20 cellular contexts compared by ENCODE assay signal in genomic region chr6:107323133-107323785, GRCh38.
DNase-seq lines count a peak whose midpoint lies in the region; ATAC-seq and TF ChIP-seq lines count a peak whose summit lies in the region.
"Had no signal": no experiment of that assay in that cellular context is flagged by ENCODE, and none has a peak within 500 bp of the region (broad histone marks: within the 10 kb centered on the region; RNA-seq: fewer than 3 reads in every experiment).

No MANE protein-coding gene starts in this region.

- H3K9me3 ChIP-seq in H9 (ENCODE audit: control insufficient read depth, low read depth, low read length): no peaks in the 10 kb centered on the region
- no peaks in the 10 kb centered on the region for H3K9me3 ChIP-seq in fibroblast of lung (ENCODE audit: control insufficient read depth, insufficient read depth, low read depth, low read length)
- H3K9me3 ChIP-seq in prostate gland: no peaks in the 10 kb centered on the region
- H3K9me3 ChIP-seq in mammary epithelial cell (replicated peaks; ENCODE audit: insufficient read depth, low read length): no peaks in the 10 kb centered on the region

- no peak overlapping the region for H3K4ac ChIP-seq in H9 (ENCODE audit: low read depth, low read length)

- no peak overlapping the region for H2BK20ac ChIP-seq in H9 (ENCODE audit: low read depth, low read length, poor library complexity, severe bottlenecking)

- H3K4me1 ChIP-seq in H9 (ENCODE audit: insufficient read depth, low read length): no peaks in the 10 kb centered on the region
- peaks cover 7% of the 10 kb centered on the region for H3K4me1 ChIP-seq in fibroblast of lung (ENCODE audit: control insufficient read depth, extremely low read depth, insufficient read depth, low read length)
- peaks cover 4% of the 10 kb centered on the region for H3K4me1 ChIP-seq in prostate gland (replicated peaks)
- H3K4me1 ChIP-seq in mammary epithelial cell (ENCODE audit: insufficient read depth, low read length): peaks cover 5% of the 10 kb centered on the region
- H3K4me1 ChIP-seq: BLaER1 treated with 17β-estradiol and CSF1 and Interleukin-3, amounts not matched to agents 10 nM and 100 nM had no signal

- in situ Hi-C loops in mammary epithelial cell (cut with MboI; ENCODE audit: low sequenced_read_pairs in 2 of 2): no loop called here

- no peaks in the 10 kb centered on the region for H3K79me1 ChIP-seq in H9 (ENCODE audit: insufficient read depth, low read depth, low read length, poor library complexity, severe bottlenecking)

- WGBS in H9 (ENCODE audit: extremely low coverage, insufficient read length, low lambda C conversion rate): no CpG with 5 or more reads among the region's 1 CpG
- WGBS in prostate gland: 96% methylated on average over 1 of the region's 1 CpG
- WGBS in mammary epithelial cell (ENCODE audit: low coverage, missing lambda C conversion rate): 39% methylated on average over 1 of the region's 1 CpG

- H4K91ac ChIP-seq in H9 (ENCODE audit: insufficient read length, low read depth, low read length): no peak overlapping the region

- H3K18ac ChIP-seq in H9 (ENCODE audit: insufficient read length, low read depth, low read length): no peak overlapping the region

- H2BK5ac ChIP-seq in H9 (ENCODE audit: insufficient read length, low read length): no peak overlapping the region

- no peak overlapping the region for H4K5ac ChIP-seq in H9 (ENCODE audit: insufficient read length, low read depth, low read length)

- BruUV-seq in mammary epithelial cell (replicated peaks; lab: Mats Ljungman, UMichigan): no TSS peak

- no peak overlapping the region for H3K14ac ChIP-seq in H9 (ENCODE audit: insufficient read depth, low read length)

- H3K27ac Mint-ChIP-seq in H9: no peak overlapping the region
- H3K27ac Mint-ChIP-seq in WTC11: peak overlapping the region; percentile 48; the same call in 1 of the 2 replicates
- peak overlapping the region; percentile 40 for H3K27ac Mint-ChIP-seq in stimulated activated effector memory CD8-positive, alpha-beta T cell treated with anti-CD3 and anti-CD28 coated beads, Interleukin-12 subunit alpha, Interleukin-12 subunit beta, amount 100 ng/mL, for 72 hours
- H3K27ac Mint-ChIP-seq: activated CD8-positive, alpha-beta T cell treated with anti-CD3 and anti-CD28 coated beads, Interleukin-2, amount 10 ng/mL, durations not matched to agents 7 days and 5 days had no signal

- no peak overlapping the region for H3K56ac ChIP-seq in H9 (ENCODE audit: insufficient read length, low read depth, low read length)

- ATAC-seq in WTC11: no peak
- ATAC-seq in stimulated activated effector memory CD8-positive, alpha-beta T cell treated with anti-CD3 and anti-CD28 coated beads, Interleukin-12 subunit alpha, Interleukin-12 subunit beta, amount 100 ng/mL, for 72 hours: no peak
- ATAC-seq: activated CD8-positive, alpha-beta T cell treated with anti-CD3 and anti-CD28 coated beads, Interleukin-2, amount 10 ng/mL, durations not matched to agents 7 days and 5 days; foreskin keratinocyte had no signal

- H2BK12ac ChIP-seq in H9 (ENCODE audit: insufficient read length, low read depth, low read length): no peak overlapping the region

- POLR2A ChIA-PET in WTC11 (lab: Charles Lee): no interaction called here

- H3K36me3 ChIP-seq in fibroblast of lung (ENCODE audit: control insufficient read depth, insufficient read depth, low read length) (no peaks in the 10 kb centered on the region), prostate gland (no peaks in the 10 kb centered on the region), mammary epithelial cell (ENCODE audit: insufficient read depth, low read length) (no peaks in the 10 kb centered on the region)

- CTCF ChIA-PET in WTC11 (lab: Charles Lee): interaction anchor here (0.8 kb wide), 1 partner anchor 136 kb away, joined by 3 read pairs; the partner anchor contains the start of gene PDSS2
- CTCF ChIA-PET in mammary epithelial cell (lab: Charles Lee; ENCODE audit: low non-redundant PET): no interaction called here

- H3K23ac ChIP-seq in H9 (ENCODE audit: insufficient read length, low read depth, low read length): no peak overlapping the region

- no peak for TF ChIP-seq POLR2A in prostate gland (IDR thresholded peaks at IDR 0.05)

- no peak overlapping the region for H3K4me2 ChIP-seq in H9 (ENCODE audit: insufficient read depth, insufficient read length, low read length)
- no peak overlapping the region for H3K4me2 ChIP-seq in fibroblast of lung (ENCODE audit: extremely low read depth, insufficient read depth, low read length)
- H3K4me2 ChIP-seq in mammary epithelial cell (ENCODE audit: insufficient read depth, low read depth, low read length): no peak overlapping the region
- H3K4me2 ChIP-seq: BLaER1 treated with 17β-estradiol and CSF1 and Interleukin-3, amounts not matched to agents 10 nM and 100 nM had no signal

- H3K27me3 Mint-ChIP-seq in H9 (ENCODE audit: low read depth) (no peaks in the 10 kb centered on the region), WTC11 (ENCODE audit: low read depth) (no peaks in the 10 kb centered on the region)

- no peak overlapping the region for H2AFZ ChIP-seq in H9 (ENCODE audit: low read length)
- H2AFZ ChIP-seq in fibroblast of lung (ENCODE audit: low read length): no peak overlapping the region
- H2AFZ ChIP-seq in mammary epithelial cell (ENCODE audit: low read depth, low read length): no peak overlapping the region

- H3K79me2 ChIP-seq in H9 (ENCODE audit: insufficient read depth, low read length) (no peaks in the 10 kb centered on the region), fibroblast of lung (ENCODE audit: control insufficient read depth, insufficient read depth, low read length) (no peaks in the 10 kb centered on the region), mammary epithelial cell (ENCODE audit: insufficient read depth, low read length) (no peaks in the 10 kb centered on the region)

- dilution Hi-C loops in mammary epithelial cell (cut with HindIII; ENCODE audit: low sequenced_read_pairs): no loop called here

- no peak overlapping the region for H3T11ph ChIP-seq in H9 (ENCODE audit: low read length)

- H2AK5ac ChIP-seq in H9 (ENCODE audit: insufficient read length, low read length): no peak overlapping the region

- H2BK15ac ChIP-seq in H9 (ENCODE audit: low read depth, low read length): no peak overlapping the region

- no peak overlapping the region for H2BK120ac ChIP-seq in H9 (ENCODE audit: low read depth, low read length, poor library complexity, severe bottlenecking)

- H3K4me3 Mint-ChIP-seq in H9 (no peak overlapping the region), WTC11 (no peak overlapping the region)
- H3K4me3 Mint-ChIP-seq in stimulated activated effector memory CD8-positive, alpha-beta T cell treated with anti-CD3 and anti-CD28 coated beads, Interleukin-12 subunit alpha, Interleukin-12 subunit beta, amount 100 ng/mL, for 72 hours: no peak overlapping the region
- H3K4me3 Mint-ChIP-seq: activated CD8-positive, alpha-beta T cell treated with anti-CD3 and anti-CD28 coated beads, Interleukin-2, amount 10 ng/mL, durations not matched to agents 7 days and 5 days had no signal

- H4K20me1 ChIP-seq in H9 (ENCODE audit: control insufficient read depth, insufficient read depth, insufficient read length) (no peaks in the 10 kb centered on the region), fibroblast of lung (ENCODE audit: control insufficient read depth, extremely low read depth, insufficient read depth, low read length) (no peaks in the 10 kb centered on the region), mammary epithelial cell (ENCODE audit: insufficient read depth, low read length) (no peaks in the 10 kb centered on the region)
- H4K20me1 ChIP-seq: BLaER1 treated with 17β-estradiol and CSF1 and Interleukin-3, amounts not matched to agents 10 nM and 100 nM had no signal

- intact Hi-C loops in prostate gland (cut with DNase I) (no loop called here), mammary epithelial cell (cut with micrococcal nuclease) (no loop called here)

- H3K23me2 ChIP-seq in H9 (ENCODE audit: insufficient read length, low read depth, low read length, poor library complexity, severe bottlenecking): no peaks in the 10 kb centered on the region

- DNase-seq in H9 (no peak), WTC11 (ENCODE audit: low spot score) (no peak), fibroblast of lung (ENCODE audit: low read depth in 2 of 2) (peak; percentile 65 to 70), NCI-H526 treated with DMSO at 0.1 percent for 48 hours (lab: John Stamatoyannopoulos, UW) (no peak), prostate gland (ENCODE audit: low spot score) (no peak), mammary epithelial cell (no peak)
- no peak for DNase-seq in stimulated activated effector memory CD8-positive, alpha-beta T cell treated with anti-CD3 and anti-CD28 coated beads, Interleukin-12 subunit alpha, Interleukin-12 subunit beta, amount 100 ng/mL, for 72 hours (ENCODE audit: low spot score in 2 of 2)
- DNase-seq: activated CD4-positive, CD25-positive, alpha-beta regulatory T cell; activated CD8-positive, alpha-beta T cell treated with anti-CD3 and anti-CD28 coated beads, Interleukin-2, amount 10 ng/mL, durations not matched to agents 7 days and 5 days; activated naive CD4-positive, alpha-beta T cell treated with Interleukin-2 at 50 U/mL for 16 hours; activated T-cell treated with anti-CD3 and anti-CD28 coated beads, Interleukin-2, amount 50 U/mL, for 1 hour; foreskin keratinocyte; hypothalamus; NCI-H1105; NCI-H524; retina; stimulated activated CD4-positive, alpha-beta T cell treated with anti-CD3 and anti-CD28 coated beads, Interleukin-12 subunit alpha, Interleukin-12 subunit beta, amount 100 ng/mL, for 4 hours; T1000 had no signal

- H3K27ac ChIP-seq in H9 (ENCODE audit: insufficient read length, low read depth, low read length): no peak overlapping the region
- H3K27ac ChIP-seq in fibroblast of lung (ENCODE audit: insufficient read depth, low read length): no peak overlapping the region
- H3K27ac ChIP-seq in prostate gland: no peak overlapping the region
- no peak overlapping the region for H3K27ac ChIP-seq in mammary epithelial cell (ENCODE audit: insufficient read depth, low read depth, low read length)
- H3K27ac ChIP-seq: BLaER1 treated with 17β-estradiol and CSF1 and Interleukin-3, amounts not matched to agents 10 nM and 100 nM; foreskin keratinocyte had no signal

- H3K36me3 Mint-ChIP-seq in H9 (ENCODE audit: insufficient read depth in 1 of 3, low read depth in 3 of 3) (peaks cover 0 to 3% (median 0%) of the 10 kb centered on the region in 3 experiments; a peak in 3 of 7 replicates), WTC11 (peaks cover 4% of the 10 kb centered on the region)
- H3K36me3 Mint-ChIP-seq in stimulated activated effector memory CD8-positive, alpha-beta T cell treated with anti-CD3 and anti-CD28 coated beads, Interleukin-12 subunit alpha, Interleukin-12 subunit beta, amount 100 ng/mL, for 72 hours: no peaks in the 10 kb centered on the region

- no peak for TF ChIP-seq CTCF in H9 (conservative IDR thresholded peaks at IDR 0.05)
- no peak for TF ChIP-seq CTCF in WTC11 (IDR thresholded peaks at IDR 0.05)
- no peak for TF ChIP-seq CTCF in fibroblast of lung (conservative IDR thresholded peaks at IDR 0.05 in 1 of 2, IDR thresholded peaks at IDR 0.05 in 1 of 2; ENCODE audit: low read depth in 1 of 2, low read length in 2 of 2)
- TF ChIP-seq CTCF in prostate gland (IDR thresholded peaks at IDR 0.05): no peak
- TF ChIP-seq CTCF in mammary epithelial cell (conservative IDR thresholded peaks at IDR 0.05 in 1 of 2, IDR thresholded peaks at IDR 0.05 in 1 of 2; ENCODE audit: extremely low read depth in 1 of 2, insufficient read depth in 1 of 2, low read depth in 1 of 2, low read length in 2 of 2): no peak

- no peak overlapping the region for H4K8ac ChIP-seq in H9 (replicated peaks; ENCODE audit: insufficient read length, low read depth, low read length)

- H3K4me1 Mint-ChIP-seq in H9 (no peaks in the 10 kb centered on the region; a peak in 1 of 4 replicates), WTC11 (peaks cover 9% of the 10 kb centered on the region)
- peaks cover 14% of the 10 kb centered on the region for H3K4me1 Mint-ChIP-seq in stimulated activated effector memory CD8-positive, alpha-beta T cell treated with anti-CD3 and anti-CD28 coated beads, Interleukin-12 subunit alpha, Interleukin-12 subunit beta, amount 100 ng/mL, for 72 hours

- H3K27me3 ChIP-seq in H9 (ENCODE audit: insufficient read depth, low read length) (no peaks in the 10 kb centered on the region), fibroblast of lung (ENCODE audit: control insufficient read depth, insufficient read depth, low read length) (no peaks in the 10 kb centered on the region), prostate gland (replicated peaks; ENCODE audit: insufficient read depth) (no peaks in the 10 kb centered on the region), mammary epithelial cell (ENCODE audit: insufficient read depth, low read length) (no peaks in the 10 kb centered on the region)
- H3K27me3 ChIP-seq: BLaER1 treated with 17β-estradiol and CSF1 and Interleukin-3, amounts not matched to agents 10 nM and 100 nM; foreskin keratinocyte had no signal

- peak overlapping the region; percentile 8 for H3K9ac ChIP-seq in H9 (ENCODE audit: extremely low read depth, insufficient read length, low read length)
- no peak overlapping the region for H3K9ac ChIP-seq in fibroblast of lung (ENCODE audit: insufficient read depth, low read length)
- H3K9ac ChIP-seq in mammary epithelial cell (ENCODE audit: insufficient read depth, low read length): no peak overlapping the region
- H3K9ac ChIP-seq: BLaER1 treated with 17β-estradiol and CSF1 and Interleukin-3, amounts not matched to agents 10 nM and 100 nM had no signal

- H3K9me3 Mint-ChIP-seq in H9 (no peaks in the 10 kb centered on the region; a peak in 1 of 5 replicates), WTC11 (peaks cover 3% of the 10 kb centered on the region; the same call in 1 of the 2 replicates)
- no peaks in the 10 kb centered on the region for H3K9me3 Mint-ChIP-seq in stimulated activated effector memory CD8-positive, alpha-beta T cell treated with anti-CD3 and anti-CD28 coated beads, Interleukin-12 subunit alpha, Interleukin-12 subunit beta, amount 100 ng/mL, for 72 hours

- H3K4me3 ChIP-seq in fibroblast of lung (replicated peaks in 1 of 4; ENCODE audit: control extremely low read depth in 1 of 4, insufficient read depth in 1 of 4, low read depth in 3 of 4, low read length in 4 of 4): no peak overlapping the region
- H3K4me3 ChIP-seq in prostate gland: no peak overlapping the region
- no peak overlapping the region for H3K4me3 ChIP-seq in mammary epithelial cell (replicated peaks in 1 of 3; ENCODE audit: insufficient read depth in 1 of 3, low read depth in 2 of 3, low read length in 3 of 3)
- H3K4me3 ChIP-seq: BLaER1 treated with 17β-estradiol and CSF1 and Interleukin-3, amounts not matched to agents 10 nM and 100 nM; lung had no signal

Comparison
In these comparisons a context has a peak if more than half of its experiments do, and no peak if none do; other contexts are left out.
1. DNase-seq: peak in fibroblast of lung (2 of 2); none in H9 (single experiment), WTC11 (single experiment), stimulated activated effector memory CD8-positive, alpha-beta T cell treated with anti-CD3 and anti-CD28 coated beads, Interleukin-12 subunit alpha, Interleukin-12 subunit beta, amount 100 ng/mL, for 72 hours (0 of 2), NCI-H526 treated with DMSO at 0.1 percent for 48 hours (single experiment), prostate gland (single experiment) and mammary epithelial cell (single experiment).
2. H3K27ac Mint-ChIP-seq: peak in WTC11 (single experiment) and stimulated activated effector memory CD8-positive, alpha-beta T cell treated with anti-CD3 and anti-CD28 coated beads, Interleukin-12 subunit alpha, Interleukin-12 subunit beta, amount 100 ng/mL, for 72 hours (single experiment); none in H9 (0 of 3).